1 cellular context compared by ENCODE assay signal in genomic region chr11:27485930-27486773, GRCh38.
TF ChIP-seq lines count a peak whose summit lies in the region.

No MANE protein-coding gene starts in this region.

TF ChIP-seq in H1, 55 proteins besides CTCF, POLR2A, EP300 and RAD21 (continued from another document):
- TF ChIP-seq NRF1 (IDR thresholded peaks at IDR 0.05; ENCODE audit: low read depth, low read length), result no peak
- TF ChIP-seq ASH2L (IDR thresholded peaks at IDR 0.05; ENCODE audit: low read length), result no peak
- TF ChIP-seq GABPA (IDR thresholded peaks at IDR 0.05; ENCODE audit: borderline replicate concordance, insufficient read depth, low read length), result no peak
- TF ChIP-seq TEAD4 (IDR thresholded peaks at IDR 0.05; ENCODE audit: low read depth, low read length), result no peak
- TF ChIP-seq SAP30 (IDR thresholded peaks at IDR 0.05; ENCODE audit: insufficient read depth, insufficient replicate concordance, low read length), result no peak
- TF ChIP-seq RBBP5 (IDR thresholded peaks at IDR 0.05; ENCODE audit: borderline replicate concordance, low read depth, low read length), result no peak
- TF ChIP-seq EGR1 (IDR thresholded peaks at IDR 0.05; ENCODE audit: borderline replicate concordance, low read depth, low read length), result no peak
- no peak for TF ChIP-seq PHF8 (conservative IDR thresholded peaks at IDR 0.05; ENCODE audit: low read depth, low read length)
